In the genomic region with DNA sequence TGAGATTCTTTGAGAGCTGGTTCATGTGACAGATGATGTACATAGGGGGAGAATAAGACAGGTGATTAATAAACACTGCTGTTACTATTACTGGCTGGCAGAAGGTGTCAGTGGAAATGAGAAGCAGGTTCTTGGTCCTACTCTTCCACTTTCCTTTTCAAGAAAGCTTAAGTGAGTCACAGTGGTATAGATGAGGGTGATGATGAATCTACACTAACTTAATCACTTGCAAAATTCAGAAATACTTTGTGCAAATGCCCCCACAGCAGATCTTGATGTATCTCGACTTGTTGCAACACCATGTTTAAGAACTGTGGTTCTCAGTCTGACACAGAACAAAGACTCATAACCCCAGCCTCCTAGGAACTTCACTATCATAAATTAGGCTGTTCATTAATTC, we compare ENCODE assay signal across 10 cellular contexts. TPM values are rescaled to one million over a fixed set of nuclear protein-coding genes. Genes with fewer than 3 reads are reported as not detected.
A peak's percentile ranks its signal among the peaks of the same experiment; 100 is the strongest.
DNase-seq lines count a peak whose midpoint lies in the region; ATAC-seq, FAIRE-seq and TF ChIP-seq lines count a peak whose summit lies in the region.
"Had no signal": no experiment of that assay in that cellular context is flagged by ENCODE, and none has a peak within 500 bp of the region (broad histone marks: within the 10 kb centered on the region; RNA-seq: fewer than 3 reads in every experiment).

No MANE protein-coding gene starts in this region.

- H3K4me3 Mint-ChIP-seq in activated naive CD4-positive, alpha-beta T cell treated with anti-CD3 and anti-CD28 coated beads, Interleukin-2, amount 10 ng/mL, durations not matched to agents 7 days and 5 days: no peak overlapping the region
- no peak overlapping the region for H3K4me3 Mint-ChIP-seq in nephron progenitor cell
- H3K4me3 Mint-ChIP-seq: brain had no signal

- peak overlapping the region; percentile 2 for H3K27ac Mint-ChIP-seq in activated naive CD4-positive, alpha-beta T cell treated with anti-CD3 and anti-CD28 coated beads, Interleukin-2, amount 10 ng/mL, durations not matched to agents 7 days and 5 days
- no peak overlapping the region for H3K27ac Mint-ChIP-seq in nephron progenitor cell

- FAIRE-seq in kidney (lab: Jason Lieb, UNC): no peak

- H3K4me3 ChIP-seq in BLaER1 (no peak overlapping the region), kidney (ENCODE audit: low read length in 2 of 2) (no peak overlapping the region)
- H3K4me3 ChIP-seq: lung had no signal

- peaks cover 26% of the 10 kb centered on the region for H3K9me3 ChIP-seq in BLaER1
- H3K9me3 ChIP-seq in kidney (ENCODE audit: control insufficient read depth in 1 of 2, low read length in 2 of 2): no peaks in the 10 kb centered on the region

- H3K4me1 ChIP-seq in BLaER1: peaks cover 58% of the 10 kb centered on the region
- H3K4me1 ChIP-seq in kidney (ENCODE audit: control insufficient read depth in 1 of 2, insufficient read depth in 1 of 2, low read depth in 1 of 2, low read length in 2 of 2): peaks cover 0 to 10% of the 10 kb centered on the region in 2 donors

- H3K36me3 Mint-ChIP-seq in activated naive CD4-positive, alpha-beta T cell treated with anti-CD3 and anti-CD28 coated beads, Interleukin-2, amount 10 ng/mL, durations not matched to agents 7 days and 5 days: peaks cover 7% of the 10 kb centered on the region
- H3K36me3 Mint-ChIP-seq in nephron progenitor cell (ENCODE audit: low read depth): peaks cover 25% of the 10 kb centered on the region

- H3K9ac ChIP-seq in BLaER1 (no peak overlapping the region), kidney (ENCODE audit: low read length in 2 of 2) (no peak overlapping the region)

- CTCF ChIA-PET in activated naive CD4-positive, alpha-beta T cell treated with anti-CD3 and anti-CD28 coated beads, Interleukin-2, amount 10 ng/mL, durations not matched to agents 7 days and 5 days (lab: Charles Lee): interaction anchor here (0.7 to 1.6 kb wide), 4 partner anchors 10 to 194 kb away, joined by 4 to 6 read pairs (median 6); no protein-coding TSS in a partner anchor

- TF ChIP-seq CTCF in kidney (IDR thresholded peaks at IDR 0.05; ENCODE audit: borderline replicate concordance, extremely low read depth, insufficient read depth): no peak
- TF ChIP-seq CTCF in nephron progenitor cell (IDR thresholded peaks at IDR 0.05): no peak

- peaks cover 52% of the 10 kb centered on the region for H3K36me3 ChIP-seq in BLaER1
- H3K36me3 ChIP-seq in kidney (ENCODE audit: control insufficient read depth in 1 of 2, insufficient read depth in 2 of 2, low read length in 2 of 2): no peaks in the 10 kb centered on the region

- DNase-seq in activated naive CD4-positive, alpha-beta T cell treated with anti-CD3 and anti-CD28 coated beads, Interleukin-2, amount 10 ng/mL, durations not matched to agents 7 days and 5 days: no peak
- DNase-seq in kidney: no peak
- no peak for DNase-seq in NK-92 (lab: John Stamatoyannopoulos, UW; ENCODE audit: unreplicated experiment)
- no peak for DNase-seq in nephron progenitor cell
- no peak for DNase-seq in COLO668 (lab: John Stamatoyannopoulos, UW; ENCODE audit: unreplicated experiment)

- H4K20me1 ChIP-seq in BLaER1: peaks cover 96% of the 10 kb centered on the region

- ATAC-seq in GM19324 (IDR thresholded peaks at IDR 0.05; ENCODE audit: low FRiP score, unreplicated experiment) (peak; percentile 58), HG03139 (IDR thresholded peaks at IDR 0.05; ENCODE audit: unreplicated experiment) (peak; percentile 58)

- no peaks in the 10 kb centered on the region for H3K27me3 Mint-ChIP-seq in activated naive CD4-positive, alpha-beta T cell treated with anti-CD3 and anti-CD28 coated beads, Interleukin-2, amount 10 ng/mL, durations not matched to agents 7 days and 5 days
- no peaks in the 10 kb centered on the region for H3K27me3 Mint-ChIP-seq in nephron progenitor cell (ENCODE audit: low read depth, poor library complexity)
- H3K27me3 Mint-ChIP-seq: brain had no signal

- peak overlapping the region; percentile 52 for H3K4me2 ChIP-seq in BLaER1

- H3K27ac ChIP-seq in BLaER1 (0 out of 2 replicates have a peak overlapping the region, but pooled peaks have one; percentile 19), kidney (ENCODE audit: low read depth in 2 of 2, low read length in 2 of 2) (no peak overlapping the region)

- no peaks in the 10 kb centered on the region for H3K27me3 ChIP-seq in BLaER1

- intact Hi-C loops in kidney (cut with DNase I): no loop called here

- H3K4me1 Mint-ChIP-seq in activated naive CD4-positive, alpha-beta T cell treated with anti-CD3 and anti-CD28 coated beads, Interleukin-2, amount 10 ng/mL, durations not matched to agents 7 days and 5 days: peaks cover 49% of the 10 kb centered on the region
- H3K4me1 Mint-ChIP-seq in nephron progenitor cell: peaks cover 50% of the 10 kb centered on the region

- no peaks in the 10 kb centered on the region for H3K9me3 Mint-ChIP-seq in activated naive CD4-positive, alpha-beta T cell treated with anti-CD3 and anti-CD28 coated beads, Interleukin-2, amount 10 ng/mL, durations not matched to agents 7 days and 5 days
- peaks cover 11% of the 10 kb centered on the region for H3K9me3 Mint-ChIP-seq in nephron progenitor cell

RNA-seq across cellular contexts. Expression of gene MGAT5, which starts 35.9 kb away (rescaled TPM):
- total RNA-seq in kidney: 40.9 TPM
- polyA plus RNA-seq in kidney (ENCODE audit: insufficient read depth, low read depth, low replicate concordance): 14.3 TPM
